Comparison of ENCODE assay signal across 26 cellular contexts in genomic region chr1:18390953-18391352, GRCh38.
"Had no signal": no experiment of that assay in that cellular context is flagged by ENCODE, and none has a peak within 500 bp of the region (broad histone marks: within the 10 kb centered on the region; RNA-seq: fewer than 3 reads in every experiment).

No MANE protein-coding gene starts in this region.

- H3K27ac ChIP-seq: neural progenitor cell, neutrophil, pancreas, psoas muscle, right lobe of liver, sigmoid colon, stomach, thoracic aorta, thyroid gland, tibial nerve, upper lobe of left lung, vagina had no signal

- H3K9me3 ChIP-seq: neutrophil, pancreas, psoas muscle, right lobe of liver, sigmoid colon, stomach, thoracic aorta, thyroid gland, upper lobe of left lung, vagina had no signal

- H3K4me2 ChIP-seq: neural progenitor cell had no signal

- H3K27me3 ChIP-seq: neural progenitor cell, pancreas, right lobe of liver, sigmoid colon, thyroid gland, tibial nerve, upper lobe of left lung, vagina had no signal

- ATAC-seq: naive thymus-derived CD4-positive, alpha-beta T cell; natural killer cell; pancreas; psoas muscle; right cardiac atrium; right lobe of liver; stimulated activated effector memory CD8-positive, alpha-beta T cell treated with anti-CD3 and anti-CD28 coated beads, Interleukin-12 subunit alpha, Interleukin-12 subunit beta, amount 100 ng/mL, for 72 hours; stimulated activated naive B cell treated with anti-CD40 and anti-IgM and Interleukin-4, amounts not matched to agents 10 μg/mL and 1 μg/mL and 100 μg/mL, for 72 hours had no signal

- H3K4me3 ChIP-seq: neural progenitor cell, pancreas, psoas muscle, right lobe of liver, sigmoid colon, stomach, thoracic aorta, thyroid gland, tibial nerve, upper lobe of left lung, vagina had no signal

- DNase-seq: naive thymus-derived CD4-positive, alpha-beta T cell; natural killer cell; nucleus accumbens; pancreas; psoas muscle; right cardiac atrium; right lobe of liver; sigmoid colon; small intestine; stimulated activated CD4-positive, alpha-beta T cell treated with anti-CD3 and anti-CD28 coated beads, Interleukin-15, amount 100 ng/mL, for 24 hours; stimulated activated CD4-positive, alpha-beta T cell treated with anti-CD3 and anti-CD28 coated beads, Interleukin-2, amount 100 ng/mL, for 24 hours; stimulated activated CD4-positive, alpha-beta T cell treated with anti-CD3 and anti-CD28 coated beads, Interleukin-2, amount 100 ng/mL, for 48 hours; stimulated activated CD4-positive, alpha-beta T cell treated with anti-CD3 and anti-CD28 coated beads, Interleukin-4, amount 100 ng/mL, for 24 hours; stimulated activated naive B cell treated with anti-CD40 and anti-IgM and Interleukin-4, amounts not matched to agents 10 μg/mL and 1 μg/mL and 100 μg/mL, for 72 hours; stimulated activated naive CD4-positive, alpha-beta T cell treated with Interleukin-2 at 50 U/mL for 16 hours; stomach; thyroid gland; trophoblast cell; upper lobe of left lung had no signal

- H2AFZ ChIP-seq: neural progenitor cell had no signal

- H3K4me1 ChIP-seq: pancreas, psoas muscle, right lobe of liver, sigmoid colon, stomach, thyroid gland, tibial nerve, upper lobe of left lung, vagina had no signal

- FAIRE-seq: pancreas, small intestine, urothelium cell line had no signal

- H3K36me3 ChIP-seq: neural progenitor cell, neutrophil, pancreas, right lobe of liver, sigmoid colon, stomach, thoracic aorta, thyroid gland, tibial nerve, upper lobe of left lung, vagina had no signal

- H3K9ac ChIP-seq: neural progenitor cell had no signal
